1 cellular context compared by ENCODE assay signal in the genomic region with DNA sequence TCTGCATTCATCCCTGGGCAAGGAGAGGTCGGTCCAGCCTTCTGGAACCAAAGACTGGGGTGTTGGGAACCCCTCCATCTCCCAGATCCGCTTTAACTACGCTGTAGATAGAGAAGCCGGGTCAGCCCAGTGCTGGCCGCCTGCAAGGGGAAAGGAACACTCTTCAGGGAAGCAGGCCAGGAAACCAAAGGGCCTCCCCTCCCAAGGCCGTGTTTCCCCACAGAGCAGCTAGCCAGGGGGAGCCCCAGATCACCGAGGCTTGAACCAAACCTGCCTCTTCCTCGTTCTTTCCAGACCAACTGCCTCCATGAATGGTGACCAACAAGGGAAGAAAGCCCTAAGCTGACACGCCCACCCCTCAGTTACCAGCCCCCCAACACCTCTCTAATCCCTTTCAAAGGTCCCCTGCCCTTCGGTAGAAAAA.
TF ChIP-seq lines count a peak whose summit lies in the region.

No MANE protein-coding gene starts in this region.

TF ChIP-seq in HepG2, 621 proteins besides CTCF, POLR2A, EP300 and RAD21:
- TF ChIP-seq EED (CRISPR knock-in tag; IDR thresholded peaks at IDR 0.05) (no peak), ZNF558 (CRISPR knock-in tag; IDR thresholded peaks at IDR 0.05; ENCODE audit: borderline replicate concordance) (no peak), ZMYM4 (CRISPR knock-in tag; IDR thresholded peaks at IDR 0.05) (no peak), SOX13 (IDR thresholded peaks at IDR 0.05) (no peak), SOX13 (CRISPR knock-in tag; conservative IDR thresholded peaks at IDR 0.05 in 1 of 2, IDR thresholded peaks at IDR 0.05 in 1 of 2) (no peak), HNRNPK (IDR thresholded peaks at IDR 0.05; ENCODE audit: low read depth, low read length, poor library complexity, severe bottlenecking) (no peak), ZFP82 (CRISPR knock-in tag; IDR thresholded peaks at IDR 0.05; ENCODE audit: borderline replicate concordance) (no peak), SNAPC2 (CRISPR knock-in tag; IDR thresholded peaks at IDR 0.05) (no peak), KDM3A (CRISPR knock-in tag; IDR thresholded peaks at IDR 0.05; ENCODE audit: low read depth) (no peak), HMG20B (CRISPR knock-in tag; conservative IDR thresholded peaks at IDR 0.05) (no peak), FOXA3 (CRISPR knock-in tag; IDR thresholded peaks at IDR 0.05) (no peak), GTF2F1 (IDR thresholded peaks at IDR 0.05; ENCODE audit: low read length) (no peak), ZNF572 (CRISPR knock-in tag; IDR thresholded peaks at IDR 0.05) (no peak), ZNF292 (CRISPR knock-in tag; IDR thresholded peaks at IDR 0.05; ENCODE audit: borderline replicate concordance, low read depth) (no peak), NCOR1 (IDR thresholded peaks at IDR 0.05; ENCODE audit: borderline replicate concordance, low read length) (no peak)
- TF ChIP-seq, protein P1, sequence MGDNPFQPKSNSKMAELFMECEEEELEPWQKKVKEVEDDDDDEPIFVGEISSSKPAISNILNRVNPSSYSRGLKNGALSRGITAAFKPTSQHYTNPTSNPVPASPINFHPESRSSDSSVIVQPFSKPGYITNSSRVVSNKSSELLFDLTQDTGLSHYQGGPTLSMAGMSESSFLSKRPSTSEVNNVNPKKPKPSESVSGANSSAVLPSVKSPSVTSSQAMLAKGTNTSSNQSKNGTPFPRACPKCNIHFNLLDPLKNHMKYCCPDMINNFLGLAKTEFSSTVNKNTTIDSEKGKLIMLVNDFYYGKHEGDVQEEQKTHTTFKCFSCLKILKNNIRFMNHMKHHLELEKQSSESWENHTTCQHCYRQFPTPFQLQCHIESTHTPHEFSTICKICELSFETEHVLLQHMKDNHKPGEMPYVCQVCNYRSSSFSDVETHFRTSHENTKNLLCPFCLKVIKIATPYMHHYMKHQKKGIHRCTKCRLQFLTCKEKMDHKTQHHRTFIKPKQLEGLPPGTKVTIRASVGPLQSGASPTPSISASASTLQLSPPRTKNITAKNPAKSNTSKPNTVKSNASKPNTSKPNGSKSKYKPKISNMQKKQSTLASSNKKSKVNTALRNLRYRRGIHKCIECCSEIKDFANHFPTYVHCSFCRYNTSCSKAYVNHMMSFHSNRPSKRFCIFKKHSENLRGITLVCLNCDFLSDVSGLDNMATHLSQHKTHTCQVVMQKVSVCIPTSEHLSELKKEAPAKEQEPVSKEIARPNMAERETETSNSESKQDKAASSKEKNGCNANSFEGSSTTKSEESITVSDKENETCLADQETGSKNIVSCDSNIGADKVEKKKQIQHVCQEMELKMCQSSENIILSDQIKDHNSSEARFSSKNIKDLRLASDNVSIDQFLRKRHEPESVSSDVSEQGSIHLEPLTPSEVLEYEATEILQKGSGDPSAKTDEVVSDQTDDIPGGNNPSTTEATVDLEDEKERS (CRISPR knock-in tag; IDR thresholded peaks at IDR 0.05): no peak
- TF ChIP-seq, protein P2, sequence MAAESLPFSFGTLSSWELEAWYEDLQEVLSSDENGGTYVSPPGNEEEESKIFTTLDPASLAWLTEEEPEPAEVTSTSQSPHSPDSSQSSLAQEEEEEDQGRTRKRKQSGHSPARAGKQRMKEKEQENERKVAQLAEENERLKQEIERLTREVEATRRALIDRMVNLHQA (CRISPR knock-in tag; IDR thresholded peaks at IDR 0.05): no peak
- TF ChIP-seq, protein P3, sequence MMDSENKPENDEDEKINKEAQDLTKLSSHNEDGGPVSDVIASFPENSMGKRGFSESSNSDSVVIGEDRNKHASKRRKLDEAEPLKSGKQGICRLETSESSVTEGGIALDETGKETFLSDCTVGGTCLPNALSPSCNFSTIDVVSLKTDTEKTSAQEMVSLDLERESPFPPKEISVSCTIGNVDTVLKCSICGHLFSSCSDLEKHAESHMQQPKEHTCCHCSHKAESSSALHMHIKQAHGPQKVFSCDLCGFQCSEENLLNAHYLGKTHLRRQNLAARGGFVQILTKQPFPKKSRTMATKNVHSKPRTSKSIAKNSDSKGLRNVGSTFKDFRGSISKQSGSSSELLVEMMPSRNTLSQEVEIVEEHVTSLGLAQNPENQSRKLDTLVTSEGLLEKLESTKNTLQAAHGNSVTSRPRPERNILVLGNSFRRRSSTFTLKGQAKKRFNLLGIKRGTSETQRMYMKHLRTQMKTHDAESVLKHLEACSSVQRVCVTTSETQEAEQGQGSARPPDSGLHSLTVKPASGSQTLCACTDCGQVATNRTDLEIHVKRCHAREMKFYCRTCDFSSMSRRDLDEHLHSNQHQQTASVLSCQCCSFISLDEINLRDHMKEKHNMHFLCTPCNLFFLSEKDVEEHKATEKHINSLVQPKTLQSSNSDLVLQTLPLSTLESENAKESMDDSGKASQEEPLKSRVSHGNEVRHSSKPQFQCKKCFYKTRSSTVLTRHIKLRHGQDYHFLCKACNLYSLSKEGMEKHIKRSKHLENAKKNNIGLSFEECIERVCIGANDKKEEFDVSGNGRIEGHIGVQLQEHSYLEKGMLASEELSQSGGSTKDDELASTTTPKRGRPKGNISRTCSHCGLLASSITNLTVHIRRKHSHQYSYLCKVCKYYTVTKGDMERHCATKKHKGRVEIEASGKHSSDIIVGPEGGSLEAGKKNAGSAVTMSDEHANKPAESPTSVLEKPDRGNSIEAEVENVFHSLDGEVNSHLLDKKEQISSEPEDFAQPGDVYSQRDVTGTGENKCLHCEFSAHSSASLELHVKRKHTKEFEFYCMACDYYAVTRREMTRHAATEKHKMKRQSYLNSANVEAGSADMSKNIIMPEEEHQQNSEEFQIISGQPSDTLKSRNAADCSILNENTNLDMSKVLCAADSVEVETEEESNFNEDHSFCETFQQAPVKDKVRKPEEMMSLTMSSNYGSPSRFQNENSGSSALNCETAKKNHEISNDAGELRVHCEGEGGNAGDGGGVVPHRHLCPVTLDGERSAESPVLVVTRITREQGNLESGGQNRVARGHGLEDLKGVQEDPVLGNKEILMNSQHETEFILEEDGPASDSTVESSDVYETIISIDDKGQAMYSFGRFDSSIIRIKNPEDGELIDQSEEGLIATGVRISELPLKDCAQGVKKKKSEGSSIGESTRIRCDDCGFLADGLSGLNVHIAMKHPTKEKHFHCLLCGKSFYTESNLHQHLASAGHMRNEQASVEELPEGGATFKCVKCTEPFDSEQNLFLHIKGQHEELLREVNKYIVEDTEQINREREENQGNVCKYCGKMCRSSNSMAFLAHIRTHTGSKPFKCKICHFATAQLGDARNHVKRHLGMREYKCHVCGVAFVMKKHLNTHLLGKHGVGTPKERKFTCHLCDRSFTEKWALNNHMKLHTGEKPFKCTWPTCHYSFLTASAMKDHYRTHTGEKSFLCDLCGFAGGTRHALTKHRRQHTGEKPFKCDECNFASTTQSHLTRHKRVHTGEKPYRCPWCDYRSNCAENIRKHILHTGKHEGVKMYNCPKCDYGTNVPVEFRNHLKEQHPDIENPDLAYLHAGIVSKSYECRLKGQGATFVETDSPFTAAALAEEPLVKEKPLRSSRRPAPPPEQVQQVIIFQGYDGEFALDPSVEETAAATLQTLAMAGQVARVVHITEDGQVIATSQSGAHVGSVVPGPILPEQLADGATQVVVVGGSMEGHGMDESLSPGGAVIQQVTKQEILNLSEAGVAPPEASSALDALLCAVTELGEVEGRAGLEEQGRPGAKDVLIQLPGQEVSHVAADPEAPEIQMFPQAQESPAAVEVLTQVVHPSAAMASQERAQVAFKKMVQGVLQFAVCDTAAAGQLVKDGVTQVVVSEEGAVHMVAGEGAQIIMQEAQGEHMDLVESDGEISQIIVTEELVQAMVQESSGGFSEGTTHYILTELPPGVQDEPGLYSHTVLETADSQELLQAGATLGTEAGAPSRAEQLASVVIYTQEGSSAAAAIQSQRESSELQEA (CRISPR knock-in tag; IDR thresholded peaks at IDR 0.05; ENCODE audit: not compliant biosample characterization): no peak
- TF ChIP-seq, protein P4, sequence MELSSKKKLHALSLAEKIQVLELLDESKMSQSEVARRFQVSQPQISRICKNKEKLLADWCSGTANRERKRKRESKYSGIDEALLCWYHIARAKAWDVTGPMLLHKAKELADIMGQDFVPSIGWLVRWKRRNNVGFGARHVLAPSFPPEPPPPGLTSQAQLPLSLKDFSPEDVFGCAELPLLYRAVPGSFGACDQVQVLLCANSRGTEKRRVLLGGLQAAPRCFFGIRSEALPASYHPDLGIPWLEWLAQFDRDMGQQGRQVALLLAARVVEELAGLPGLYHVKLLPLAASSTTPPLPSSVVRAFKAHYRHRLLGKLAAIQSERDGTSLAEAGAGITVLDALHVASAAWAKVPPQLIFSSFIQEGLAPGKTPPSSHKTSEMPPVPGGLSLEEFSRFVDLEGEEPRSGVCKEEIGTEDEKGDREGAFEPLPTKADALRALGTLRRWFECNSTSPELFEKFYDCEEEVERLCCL (CRISPR knock-in tag; IDR thresholded peaks at IDR 0.05; ENCODE audit: borderline replicate concordance): no peak
- TF ChIP-seq, protein P5, sequence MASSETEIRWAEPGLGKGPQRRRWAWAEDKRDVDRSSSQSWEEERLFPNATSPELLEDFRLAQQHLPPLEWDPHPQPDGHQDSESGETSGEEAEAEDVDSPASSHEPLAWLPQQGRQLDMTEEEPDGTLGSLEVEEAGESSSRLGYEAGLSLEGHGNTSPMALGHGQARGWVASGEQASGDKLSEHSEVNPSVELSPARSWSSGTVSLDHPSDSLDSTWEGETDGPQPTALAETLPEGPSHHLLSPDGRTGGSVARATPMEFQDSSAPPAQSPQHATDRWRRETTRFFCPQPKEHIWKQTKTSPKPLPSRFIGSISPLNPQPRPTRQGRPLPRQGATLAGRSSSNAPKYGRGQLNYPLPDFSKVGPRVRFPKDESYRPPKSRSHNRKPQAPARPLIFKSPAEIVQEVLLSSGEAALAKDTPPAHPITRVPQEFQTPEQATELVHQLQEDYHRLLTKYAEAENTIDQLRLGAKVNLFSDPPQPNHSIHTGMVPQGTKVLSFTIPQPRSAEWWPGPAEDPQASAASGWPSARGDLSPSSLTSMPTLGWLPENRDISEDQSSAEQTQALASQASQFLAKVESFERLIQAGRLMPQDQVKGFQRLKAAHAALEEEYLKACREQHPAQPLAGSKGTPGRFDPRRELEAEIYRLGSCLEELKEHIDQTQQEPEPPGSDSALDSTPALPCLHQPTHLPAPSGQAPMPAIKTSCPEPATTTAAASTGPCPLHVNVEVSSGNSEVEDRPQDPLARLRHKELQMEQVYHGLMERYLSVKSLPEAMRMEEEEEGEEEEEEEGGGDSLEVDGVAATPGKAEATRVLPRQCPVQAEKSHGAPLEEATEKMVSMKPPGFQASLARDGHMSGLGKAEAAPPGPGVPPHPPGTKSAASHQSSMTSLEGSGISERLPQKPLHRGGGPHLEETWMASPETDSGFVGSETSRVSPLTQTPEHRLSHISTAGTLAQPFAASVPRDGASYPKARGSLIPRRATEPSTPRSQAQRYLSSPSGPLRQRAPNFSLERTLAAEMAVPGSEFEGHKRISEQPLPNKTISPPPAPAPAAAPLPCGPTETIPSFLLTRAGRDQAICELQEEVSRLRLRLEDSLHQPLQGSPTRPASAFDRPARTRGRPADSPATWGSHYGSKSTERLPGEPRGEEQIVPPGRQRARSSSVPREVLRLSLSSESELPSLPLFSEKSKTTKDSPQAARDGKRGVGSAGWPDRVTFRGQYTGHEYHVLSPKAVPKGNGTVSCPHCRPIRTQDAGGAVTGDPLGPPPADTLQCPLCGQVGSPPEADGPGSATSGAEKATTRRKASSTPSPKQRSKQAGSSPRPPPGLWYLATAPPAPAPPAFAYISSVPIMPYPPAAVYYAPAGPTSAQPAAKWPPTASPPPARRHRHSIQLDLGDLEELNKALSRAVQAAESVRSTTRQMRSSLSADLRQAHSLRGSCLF (CRISPR knock-in tag; IDR thresholded peaks at IDR 0.05; ENCODE audit: borderline replicate concordance): no peak
